In the genomic region with DNA sequence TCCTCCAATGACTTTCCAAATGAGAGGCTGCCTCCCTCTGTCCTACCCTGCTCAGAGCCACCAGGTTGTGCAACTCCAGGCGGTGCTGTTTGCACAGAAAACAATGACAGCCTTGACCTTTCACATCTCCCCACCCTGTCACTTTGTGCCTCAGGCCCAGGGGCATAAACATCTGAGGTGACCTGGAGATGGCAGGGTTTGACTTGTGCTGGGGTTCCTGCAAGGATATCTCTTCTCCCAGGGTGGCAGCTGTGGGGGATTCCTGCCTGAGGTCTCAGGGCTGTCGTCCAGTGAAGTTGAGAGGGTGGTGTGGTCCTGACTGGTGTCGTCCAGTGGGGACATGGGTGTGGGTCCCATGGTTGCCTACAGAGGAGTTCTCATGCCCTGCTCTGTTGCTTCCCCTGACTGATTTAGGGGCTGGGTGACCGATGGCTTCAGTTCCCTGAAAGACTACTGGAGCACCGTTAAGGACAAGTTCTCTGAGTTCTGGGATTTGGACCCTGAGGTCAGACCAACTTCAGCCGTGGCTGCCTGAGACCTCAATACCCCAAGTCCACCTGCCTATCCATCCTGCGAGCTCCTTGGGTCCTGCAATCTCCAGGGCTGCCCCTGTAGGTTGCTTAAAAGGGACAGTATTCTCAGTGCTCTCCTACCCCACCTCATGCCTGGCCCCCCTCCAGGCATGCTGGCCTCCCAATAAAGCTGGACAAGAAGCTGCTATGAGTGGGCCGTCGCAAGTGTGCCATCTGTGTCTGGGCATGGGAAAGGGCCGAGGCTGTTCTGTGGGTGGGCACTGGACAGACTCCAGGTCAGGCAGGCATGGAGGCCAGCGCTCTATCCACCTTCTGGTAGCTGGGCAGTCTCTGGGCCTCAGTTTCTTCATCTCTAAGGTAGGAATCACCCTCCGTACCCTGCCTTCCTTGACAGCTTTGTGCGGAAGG, we compare ENCODE assay signal across 1 cellular context.
TF ChIP-seq lines count a peak whose summit lies in the region.

No MANE protein-coding gene starts in this region.

TF ChIP-seq in HepG2, 621 proteins besides CTCF, POLR2A, EP300 and RAD21 (continued from another document and continues in another):
- TF ChIP-seq, protein P1, sequence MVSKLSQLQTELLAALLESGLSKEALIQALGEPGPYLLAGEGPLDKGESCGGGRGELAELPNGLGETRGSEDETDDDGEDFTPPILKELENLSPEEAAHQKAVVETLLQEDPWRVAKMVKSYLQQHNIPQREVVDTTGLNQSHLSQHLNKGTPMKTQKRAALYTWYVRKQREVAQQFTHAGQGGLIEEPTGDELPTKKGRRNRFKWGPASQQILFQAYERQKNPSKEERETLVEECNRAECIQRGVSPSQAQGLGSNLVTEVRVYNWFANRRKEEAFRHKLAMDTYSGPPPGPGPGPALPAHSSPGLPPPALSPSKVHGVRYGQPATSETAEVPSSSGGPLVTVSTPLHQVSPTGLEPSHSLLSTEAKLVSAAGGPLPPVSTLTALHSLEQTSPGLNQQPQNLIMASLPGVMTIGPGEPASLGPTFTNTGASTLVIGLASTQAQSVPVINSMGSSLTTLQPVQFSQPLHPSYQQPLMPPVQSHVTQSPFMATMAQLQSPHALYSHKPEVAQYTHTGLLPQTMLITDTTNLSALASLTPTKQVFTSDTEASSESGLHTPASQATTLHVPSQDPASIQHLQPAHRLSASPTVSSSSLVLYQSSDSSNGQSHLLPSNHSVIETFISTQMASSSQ (IDR thresholded peaks at IDR 0.05; ENCODE audit: low read depth) = peak; percentile 66
- TF ChIP-seq, protein P1 (CRISPR knock-in tag; IDR thresholded peaks at IDR 0.05; ENCODE audit: borderline replicate concordance) = peak; percentile 87
- TF ChIP-seq IRF2 (CRISPR knock-in tag; IDR thresholded peaks at IDR 0.05) (peak; percentile 96), JUND (CRISPR knock-in tag; IDR thresholded peaks at IDR 0.05) (peak; percentile 74; the same call in 1 of the 2 replicates), CREB1 (IDR thresholded peaks at IDR 0.05) (no peak), CREB1 (CRISPR knock-in tag; IDR thresholded peaks at IDR 0.05) (no peak), CEBPG (CRISPR knock-in tag; IDR thresholded peaks at IDR 0.05) (peak; percentile 99), ETV6 (CRISPR knock-in tag; conservative IDR thresholded peaks at IDR 0.05) (no peak), KLF16 (CRISPR knock-in tag; IDR thresholded peaks at IDR 0.05) (peak in 1 of 2 experiments; percentile 92; a peak in 2 of 4 replicates), SP5 (CRISPR knock-in tag; IDR thresholded peaks at IDR 0.05; ENCODE audit: borderline replicate concordance, low read depth) (peak; percentile 97), ZNF335 (CRISPR knock-in tag; IDR thresholded peaks at IDR 0.05) (peak; percentile 90; the same call in 1 of the 2 replicates), ZKSCAN8 (CRISPR knock-in tag; IDR thresholded peaks at IDR 0.05; ENCODE audit: borderline replicate concordance) (peak; percentile 96; the same call in 1 of the 2 replicates), ZNF317 (CRISPR knock-in tag; IDR thresholded peaks at IDR 0.05) (no peak), TAF1 (CRISPR knock-in tag; IDR thresholded peaks at IDR 0.05) (peak; percentile 46; the same call in 1 of the 2 replicates), LCORL (IDR thresholded peaks at IDR 0.05) (no peak), LCORL (CRISPR knock-in tag; IDR thresholded peaks at IDR 0.05) (peak; percentile 92), ZNF232 (CRISPR knock-in tag; IDR thresholded peaks at IDR 0.05; ENCODE audit: borderline replicate concordance) (peak; percentile 12; the same call in 1 of the 2 replicates), ZMYM4 (CRISPR knock-in tag; IDR thresholded peaks at IDR 0.05) (peak; percentile 84), ONECUT2 (CRISPR knock-in tag; IDR thresholded peaks at IDR 0.05) (peak; percentile 78), SP2 (CRISPR knock-in tag; IDR thresholded peaks at IDR 0.05) (no peak), ZNF205 (CRISPR knock-in tag; IDR thresholded peaks at IDR 0.05) (peak; percentile 90; the same call in 1 of the 2 replicates), HDAC6 (IDR thresholded peaks at IDR 0.05; ENCODE audit: low read depth, low read length) (no peak), HMG20B (CRISPR knock-in tag; conservative IDR thresholded peaks at IDR 0.05) (peak; percentile 97), ZNF530 (CRISPR knock-in tag; IDR thresholded peaks at IDR 0.05; ENCODE audit: low read depth) (no peak), ZNF143 (CRISPR knock-in tag; IDR thresholded peaks at IDR 0.05) (0 out of 2 replicates have a peak, but pooled peaks have one; percentile 49), KAT8 (CRISPR knock-in tag; IDR thresholded peaks at IDR 0.05) (peak; percentile 86), AGO2 (optimal IDR thresholded peaks at IDR 0.05; ENCODE audit: low read depth, low read length) (peak; percentile 42), TBX2 (CRISPR knock-in tag; IDR thresholded peaks at IDR 0.05; ENCODE audit: borderline replicate concordance) (peak; percentile 99), ZNF260 (CRISPR knock-in tag; IDR thresholded peaks at IDR 0.05; ENCODE audit: borderline replicate concordance, low read depth) (no peak), ZMAT3 (CRISPR knock-in tag; conservative IDR thresholded peaks at IDR 0.05) (peak; percentile 82; the same call in 1 of the 2 replicates), KDM6A (CRISPR knock-in tag; IDR thresholded peaks at IDR 0.05; ENCODE audit: low read depth) (peak; percentile 91), MTA3 (CRISPR knock-in tag; IDR thresholded peaks at IDR 0.05) (no peak)
- TF ChIP-seq, protein P2, sequence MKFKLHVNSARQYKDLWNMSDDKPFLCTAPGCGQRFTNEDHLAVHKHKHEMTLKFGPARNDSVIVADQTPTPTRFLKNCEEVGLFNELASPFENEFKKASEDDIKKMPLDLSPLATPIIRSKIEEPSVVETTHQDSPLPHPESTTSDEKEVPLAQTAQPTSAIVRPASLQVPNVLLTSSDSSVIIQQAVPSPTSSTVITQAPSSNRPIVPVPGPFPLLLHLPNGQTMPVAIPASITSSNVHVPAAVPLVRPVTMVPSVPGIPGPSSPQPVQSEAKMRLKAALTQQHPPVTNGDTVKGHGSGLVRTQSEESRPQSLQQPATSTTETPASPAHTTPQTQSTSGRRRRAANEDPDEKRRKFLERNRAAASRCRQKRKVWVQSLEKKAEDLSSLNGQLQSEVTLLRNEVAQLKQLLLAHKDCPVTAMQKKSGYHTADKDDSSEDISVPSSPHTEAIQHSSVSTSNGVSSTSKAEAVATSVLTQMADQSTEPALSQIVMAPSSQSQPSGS (CRISPR knock-in tag; IDR thresholded peaks at IDR 0.05) = peak; percentile 95
- TF ChIP-seq, protein P3, sequence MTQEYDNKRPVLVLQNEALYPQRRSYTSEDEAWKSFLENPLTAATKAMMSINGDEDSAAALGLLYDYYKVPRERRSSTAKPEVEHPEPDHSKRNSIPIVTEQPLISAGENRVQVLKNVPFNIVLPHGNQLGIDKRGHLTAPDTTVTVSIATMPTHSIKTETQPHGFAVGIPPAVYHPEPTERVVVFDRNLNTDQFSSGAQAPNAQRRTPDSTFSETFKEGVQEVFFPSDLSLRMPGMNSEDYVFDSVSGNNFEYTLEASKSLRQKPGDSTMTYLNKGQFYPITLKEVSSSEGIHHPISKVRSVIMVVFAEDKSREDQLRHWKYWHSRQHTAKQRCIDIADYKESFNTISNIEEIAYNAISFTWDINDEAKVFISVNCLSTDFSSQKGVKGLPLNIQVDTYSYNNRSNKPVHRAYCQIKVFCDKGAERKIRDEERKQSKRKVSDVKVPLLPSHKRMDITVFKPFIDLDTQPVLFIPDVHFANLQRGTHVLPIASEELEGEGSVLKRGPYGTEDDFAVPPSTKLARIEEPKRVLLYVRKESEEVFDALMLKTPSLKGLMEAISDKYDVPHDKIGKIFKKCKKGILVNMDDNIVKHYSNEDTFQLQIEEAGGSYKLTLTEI (CRISPR knock-in tag; conservative IDR thresholded peaks at IDR 0.05) = no peak
- TF ChIP-seq, protein P4, sequence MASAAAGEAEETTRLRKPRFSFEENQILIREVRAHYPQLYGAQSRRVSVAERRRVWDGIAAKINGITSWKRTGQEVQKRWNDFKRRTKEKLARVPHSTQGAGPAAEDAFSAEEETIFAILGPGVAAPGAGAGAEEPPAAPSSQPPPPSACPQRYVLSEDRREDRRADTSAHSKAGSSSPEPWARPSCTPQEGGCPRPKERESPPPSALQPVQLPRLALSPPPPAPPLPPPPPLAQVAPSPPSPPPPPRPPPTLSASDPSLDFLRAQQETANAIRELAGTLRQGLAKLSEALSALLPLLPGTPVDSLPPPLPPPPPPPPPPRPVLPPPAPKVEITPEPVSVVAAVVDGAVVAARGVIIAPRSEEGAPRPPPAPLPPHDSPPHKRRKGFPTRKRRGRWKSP (CRISPR knock-in tag; IDR thresholded peaks at IDR 0.05) = peak; percentile 88
- TF ChIP-seq, protein P5, sequence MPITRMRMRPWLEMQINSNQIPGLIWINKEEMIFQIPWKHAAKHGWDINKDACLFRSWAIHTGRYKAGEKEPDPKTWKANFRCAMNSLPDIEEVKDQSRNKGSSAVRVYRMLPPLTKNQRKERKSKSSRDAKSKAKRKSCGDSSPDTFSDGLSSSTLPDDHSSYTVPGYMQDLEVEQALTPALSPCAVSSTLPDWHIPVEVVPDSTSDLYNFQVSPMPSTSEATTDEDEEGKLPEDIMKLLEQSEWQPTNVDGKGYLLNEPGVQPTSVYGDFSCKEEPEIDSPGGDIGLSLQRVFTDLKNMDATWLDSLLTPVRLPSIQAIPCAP (CRISPR knock-in tag; IDR thresholded peaks at IDR 0.05; ENCODE audit: low read depth) = 0 out of 2 replicates have a peak, but pooled peaks have one; percentile 19
- TF ChIP-seq, protein P6, sequence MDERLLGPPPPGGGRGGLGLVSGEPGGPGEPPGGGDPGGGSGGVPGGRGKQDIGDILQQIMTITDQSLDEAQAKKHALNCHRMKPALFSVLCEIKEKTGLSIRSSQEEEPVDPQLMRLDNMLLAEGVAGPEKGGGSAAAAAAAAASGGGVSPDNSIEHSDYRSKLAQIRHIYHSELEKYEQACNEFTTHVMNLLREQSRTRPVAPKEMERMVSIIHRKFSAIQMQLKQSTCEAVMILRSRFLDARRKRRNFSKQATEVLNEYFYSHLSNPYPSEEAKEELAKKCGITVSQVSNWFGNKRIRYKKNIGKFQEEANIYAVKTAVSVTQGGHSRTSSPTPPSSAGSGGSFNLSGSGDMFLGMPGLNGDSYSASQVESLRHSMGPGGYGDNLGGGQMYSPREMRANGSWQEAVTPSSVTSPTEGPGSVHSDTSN (CRISPR knock-in tag; IDR thresholded peaks at IDR 0.05) = peak; percentile 55; the same call in 1 of the 2 replicates
- TF ChIP-seq, protein P7, sequence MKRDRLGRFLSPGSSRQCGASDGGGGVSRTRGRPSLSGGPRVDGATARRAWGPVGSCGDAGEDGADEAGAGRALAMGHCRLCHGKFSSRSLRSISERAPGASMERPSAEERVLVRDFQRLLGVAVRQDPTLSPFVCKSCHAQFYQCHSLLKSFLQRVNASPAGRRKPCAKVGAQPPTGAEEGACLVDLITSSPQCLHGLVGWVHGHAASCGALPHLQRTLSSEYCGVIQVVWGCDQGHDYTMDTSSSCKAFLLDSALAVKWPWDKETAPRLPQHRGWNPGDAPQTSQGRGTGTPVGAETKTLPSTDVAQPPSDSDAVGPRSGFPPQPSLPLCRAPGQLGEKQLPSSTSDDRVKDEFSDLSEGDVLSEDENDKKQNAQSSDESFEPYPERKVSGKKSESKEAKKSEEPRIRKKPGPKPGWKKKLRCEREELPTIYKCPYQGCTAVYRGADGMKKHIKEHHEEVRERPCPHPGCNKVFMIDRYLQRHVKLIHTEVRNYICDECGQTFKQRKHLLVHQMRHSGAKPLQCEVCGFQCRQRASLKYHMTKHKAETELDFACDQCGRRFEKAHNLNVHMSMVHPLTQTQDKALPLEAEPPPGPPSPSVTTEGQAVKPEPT (CRISPR knock-in tag; IDR thresholded peaks at IDR 0.05; ENCODE audit: low read depth) = no peak
- TF ChIP-seq, protein P8, sequence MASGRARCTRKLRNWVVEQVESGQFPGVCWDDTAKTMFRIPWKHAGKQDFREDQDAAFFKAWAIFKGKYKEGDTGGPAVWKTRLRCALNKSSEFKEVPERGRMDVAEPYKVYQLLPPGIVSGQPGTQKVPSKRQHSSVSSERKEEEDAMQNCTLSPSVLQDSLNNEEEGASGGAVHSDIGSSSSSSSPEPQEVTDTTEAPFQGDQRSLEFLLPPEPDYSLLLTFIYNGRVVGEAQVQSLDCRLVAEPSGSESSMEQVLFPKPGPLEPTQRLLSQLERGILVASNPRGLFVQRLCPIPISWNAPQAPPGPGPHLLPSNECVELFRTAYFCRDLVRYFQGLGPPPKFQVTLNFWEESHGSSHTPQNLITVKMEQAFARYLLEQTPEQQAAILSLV (CRISPR knock-in tag; IDR thresholded peaks at IDR 0.05; ENCODE audit: borderline replicate concordance) = peak; percentile 82
- TF ChIP-seq, protein P9, sequence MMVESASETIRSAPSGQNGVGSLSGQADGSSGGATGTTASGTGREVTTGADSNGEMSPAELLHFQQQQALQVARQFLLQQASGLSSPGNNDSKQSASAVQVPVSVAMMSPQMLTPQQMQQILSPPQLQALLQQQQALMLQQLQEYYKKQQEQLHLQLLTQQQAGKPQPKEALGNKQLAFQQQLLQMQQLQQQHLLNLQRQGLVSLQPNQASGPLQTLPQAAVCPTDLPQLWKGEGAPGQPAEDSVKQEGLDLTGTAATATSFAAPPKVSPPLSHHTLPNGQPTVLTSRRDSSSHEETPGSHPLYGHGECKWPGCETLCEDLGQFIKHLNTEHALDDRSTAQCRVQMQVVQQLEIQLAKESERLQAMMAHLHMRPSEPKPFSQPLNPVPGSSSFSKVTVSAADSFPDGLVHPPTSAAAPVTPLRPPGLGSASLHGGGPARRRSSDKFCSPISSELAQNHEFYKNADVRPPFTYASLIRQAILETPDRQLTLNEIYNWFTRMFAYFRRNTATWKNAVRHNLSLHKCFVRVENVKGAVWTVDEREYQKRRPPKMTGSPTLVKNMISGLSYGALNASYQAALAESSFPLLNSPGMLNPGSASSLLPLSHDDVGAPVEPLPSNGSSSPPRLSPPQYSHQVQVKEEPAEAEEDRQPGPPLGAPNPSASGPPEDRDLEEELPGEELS (CRISPR knock-in tag; IDR thresholded peaks at IDR 0.05) = peak; percentile 97
